Comparison of ENCODE assay signal across 9 cellular contexts in the genomic region with DNA sequence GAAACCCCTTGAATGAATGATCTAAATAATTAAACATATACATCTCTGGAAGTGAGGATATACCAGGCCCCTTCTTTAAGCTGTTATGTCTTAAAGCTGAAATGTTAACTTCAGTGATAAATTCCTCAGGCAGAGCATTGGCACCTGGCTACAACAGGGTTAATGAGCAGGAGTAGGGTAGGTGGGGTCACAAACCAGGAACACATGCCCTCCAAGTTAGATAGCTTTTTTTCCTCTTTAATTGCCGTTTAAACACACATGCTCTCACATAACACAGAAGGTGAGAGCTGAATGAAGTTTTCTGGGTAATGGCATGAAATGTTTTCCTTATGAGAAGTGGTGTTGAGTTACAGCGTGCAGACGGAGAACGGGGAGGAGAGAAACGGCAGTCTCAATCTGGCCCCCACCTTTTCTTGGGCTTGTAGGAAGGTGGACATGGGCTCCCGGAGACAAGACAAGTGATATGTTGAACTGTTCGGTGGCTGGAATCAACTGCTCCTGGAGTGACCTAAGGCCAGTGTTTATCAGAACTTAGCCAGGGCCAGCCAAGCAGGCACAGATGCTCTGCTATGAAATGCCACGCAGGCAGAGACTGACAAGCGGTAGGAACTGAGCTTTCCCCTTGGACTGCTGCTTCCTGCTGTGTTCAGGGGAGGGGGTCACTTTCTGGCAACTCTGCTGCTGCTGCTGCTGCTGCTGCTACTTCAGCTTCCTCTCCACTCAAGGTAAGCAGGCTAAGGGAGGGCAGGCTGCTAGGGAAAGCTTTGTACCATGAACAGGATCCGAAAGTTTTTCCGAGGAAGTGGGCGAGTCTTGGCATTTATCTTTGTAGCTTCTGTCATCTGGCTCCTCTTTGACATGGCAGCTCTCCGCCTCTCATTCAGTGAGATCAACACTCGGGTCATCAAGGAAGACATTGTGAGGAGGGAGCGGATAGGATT. TPM values are rescaled to one million over a fixed set of nuclear protein-coding genes. Genes with fewer than 3 reads are reported as not detected.
DNase-seq lines count a peak whose midpoint lies in the region; TF ChIP-seq lines count a peak whose summit lies in the region.
"Had no signal": no experiment of that assay in that cellular context is flagged by ENCODE, and none has a peak within 500 bp of the region (broad histone marks: within the 10 kb centered on the region; RNA-seq: fewer than 3 reads in every experiment).

GALNT5 (plus strand) TSS at position 394 of the 941 bp plus-strand sequence; CDS start at position 772, 378 bp downstream.

- H3K9ac ChIP-seq in mesendoderm (ENCODE audit: low read length), result peak within 1 kb of the TSS; percentile 53

- no peaks in the 10 kb centered on the region for H3K9me3 ChIP-seq in AG04450 (ENCODE audit: control insufficient read depth, insufficient read depth, low read length)

- no peaks in the 10 kb centered on the region for H3K4me1 ChIP-seq in mesendoderm (ENCODE audit: control insufficient read depth, low read depth, low read length)

- no peaks in the 10 kb centered on the region for H3K27me3 ChIP-seq in AG04450 (ENCODE audit: control insufficient read depth, insufficient read depth, low read length)
- no peaks in the 10 kb centered on the region for H3K27me3 ChIP-seq in mesendoderm (ENCODE audit: insufficient read depth, low read length, poor library complexity)

- H3K4me2 ChIP-seq in mesendoderm (ENCODE audit: low read length), result peak within 1 kb of the TSS; percentile 56

- WGBS in mesendoderm (ENCODE audit: extremely low coverage, insufficient coverage, low lambda C conversion rate), result no CpG with 5 or more reads among the region's 15 CpGs

- CTCF ChIA-PET in AG04450 (lab: Charles Lee), result interaction anchor here (0.9 to 6.0 kb wide), 8 partner anchors 11 to 922 kb away, joined by 3 to 37 read pairs (median 4); no protein-coding TSS in a partner anchor

- H3K4me3 ChIP-seq in AG04450 (ENCODE audit: low read depth, low read length) (peak within 1 kb of the TSS; percentile 72), mesendoderm (ENCODE audit: low read length) (peak within 1 kb of the TSS; percentile 24)

- H3K36me3 ChIP-seq in mesendoderm (ENCODE audit: control insufficient read depth, insufficient read depth, low read length), result no peaks in the 10 kb centered on the region

- H3K23ac ChIP-seq in mesendoderm (ENCODE audit: low read length), result no peak within 1 kb of the TSS

- TF ChIP-seq CTCF in AG04450 (IDR thresholded peaks at IDR 0.05; ENCODE audit: low read depth, low read length), result no peak

- H2AK5ac ChIP-seq in mesendoderm (ENCODE audit: low read length), result no peak within 1 kb of the TSS

- no peak for DNase-seq in AG04450 (ENCODE audit: low read depth, low spot score)
- peak; percentile 44 for DNase-seq in NCI-H146 (lab: John Stamatoyannopoulos, UW)
- DNase-seq in ecto neural progenitor cell (ENCODE audit: low spot score), result peak; percentile 52
- DNase-seq in mesendoderm, result peak; percentile 69
- no peak for DNase-seq in T1000 (lab: John Stamatoyannopoulos, UW)
- no peak for DNase-seq in T-helper 1 cell
- no peak for DNase-seq in mesenteric fat pad (ENCODE audit: low spot score)
- DNase-seq in KG1 (lab: John Stamatoyannopoulos, UW), result no peak

- no peak within 1 kb of the TSS for H2BK15ac ChIP-seq in mesendoderm (replicated peaks; ENCODE audit: low read depth)

- no peak within 1 kb of the TSS for H4K5ac ChIP-seq in mesendoderm (ENCODE audit: low read length)

- POLR2A ChIA-PET in AG04450 (lab: Yijun Ruan, JAX), result interaction anchor here (0.6 to 1.5 kb wide), 3 partner anchors 11 to 63 kb away, joined by 3 to 7 read pairs (median 4); no protein-coding TSS in a partner anchor

- H3K18ac ChIP-seq in mesendoderm (ENCODE audit: low read length), result no peak within 1 kb of the TSS

- H3K79me2 ChIP-seq in mesendoderm (ENCODE audit: control insufficient read depth, insufficient read depth, low read length), result no peaks in the 10 kb centered on the region

- H3K4ac ChIP-seq in mesendoderm (ENCODE audit: low read depth, low read length), result no peak within 1 kb of the TSS

- no peak within 1 kb of the TSS for H2BK5ac ChIP-seq in mesendoderm (ENCODE audit: low read length)

- no peaks in the 10 kb centered on the region for H3K79me1 ChIP-seq in mesendoderm (ENCODE audit: low read length)

- H2BK120ac ChIP-seq in mesendoderm (ENCODE audit: low read depth, low read length), result no peak within 1 kb of the TSS

- H3K27ac ChIP-seq in AG04450 (ENCODE audit: low read depth, low read length) (peak within 1 kb of the TSS; percentile 58), mesendoderm (ENCODE audit: low read depth, low read length) (no peak within 1 kb of the TSS)

- peak within 1 kb of the TSS; percentile 74 for H3K56ac ChIP-seq in mesendoderm (ENCODE audit: low read length)

- no peak within 1 kb of the TSS for H4K8ac ChIP-seq in mesendoderm (ENCODE audit: low read depth, low read length)

RNA-seq across cellular contexts. Expression of gene GALNT5, which starts in this region (rescaled TPM):
- polyA plus RNA-seq in AG04450 (2011; rRNA removed), result 49.8 and 55.0 TPM in 2 replicates
- polyA minus RNA-seq in AG04450 (2011; rRNA and poly(A)+ RNA removed), result 45.3 and 53.8 TPM in 2 replicates
- polyA plus RNA-seq in mesendoderm (2013, experiment 1 of 2), result 0.10 TPM
- 0.08 TPM for polyA plus RNA-seq in mesendoderm (2013, experiment 2 of 2)
- not detected for total RNA-seq in mesenteric fat pad
- total RNA-seq: T-helper 2 cell treated with Interferon-gamma antibody and Interleukin-4, amounts not matched to agents 100 ng/mL and 5 ng/mL, for 36 hours had no signal

Comparison
In these comparisons a context has a peak if more than half of its experiments do, and no peak if none do; other contexts are left out.
1. DNase-seq: peak in NCI-H146 (single experiment), ecto neural progenitor cell (single experiment) and mesendoderm (single experiment); none in AG04450 (single experiment), T1000 (single experiment), T-helper 1 cell (0 of 5), mesenteric fat pad (single experiment) and KG1 (single experiment).